9 cellular contexts compared by ENCODE assay signal in genomic region chr3:63937661-63938651, GRCh38. TPM values are rescaled to one million over a fixed set of nuclear protein-coding genes. Genes with fewer than 3 reads are reported as not detected.
A peak's percentile ranks its signal among the peaks of the same experiment; 100 is the strongest.
DNase-seq lines count a peak whose midpoint lies in the region; ATAC-seq and TF ChIP-seq lines count a peak whose summit lies in the region.
"Had no signal": no experiment of that assay in that cellular context is flagged by ENCODE, and none has a peak within 500 bp of the region (broad histone marks: within the 10 kb centered on the region; RNA-seq: fewer than 3 reads in every experiment).

No MANE protein-coding gene starts in this region.

- no peak for TF ChIP-seq POLR2A in adrenal gland (IDR thresholded peaks at IDR 0.05)

- H3K4me3 ChIP-seq in adrenal gland: no peak overlapping the region
- H3K4me3 ChIP-seq: skin epidermis had no signal

- peaks cover 9% of the 10 kb centered on the region for H3K4me1 Mint-ChIP-seq in glutamatergic neuron (ENCODE audit: low read depth, unreplicated experiment)

- H3K27ac Mint-ChIP-seq in glutamatergic neuron (ENCODE audit: unreplicated experiment): peak overlapping the region; percentile 24

- H3K4me1 ChIP-seq in adrenal gland (replicated peaks in 1 of 2): peaks cover 13 to 49% of the 10 kb centered on the region in 2 donors

- peaks cover 2% of the 10 kb centered on the region for H3K27me3 Mint-ChIP-seq in glutamatergic neuron (ENCODE audit: unreplicated experiment)

- no peaks in the 10 kb centered on the region for H3K9me3 Mint-ChIP-seq in glutamatergic neuron (ENCODE audit: unreplicated experiment)

- no peaks in the 10 kb centered on the region for H3K36me3 ChIP-seq in adrenal gland (replicated peaks in 1 of 2)

- no peak for TF ChIP-seq CTCF in glutamatergic neuron (IDR thresholded peaks at IDR 0.05; ENCODE audit: partially characterized antibody, unreplicated experiment)
- no peak for TF ChIP-seq CTCF in adrenal gland (IDR thresholded peaks at IDR 0.05)

- intact Hi-C loops in adrenal gland (cut with DNase I): no loop called here

- no peak overlapping the region for H3K27ac ChIP-seq in adrenal gland
- H3K27ac ChIP-seq: skin epidermis had no signal

- no peaks in the 10 kb centered on the region for H3K36me3 Mint-ChIP-seq in glutamatergic neuron (ENCODE audit: unreplicated experiment)

- no peaks in the 10 kb centered on the region for H3K27me3 ChIP-seq in adrenal gland

- ATAC-seq in GM18502 (IDR thresholded peaks at IDR 0.05; ENCODE audit: poor library complexity, unreplicated experiment): peak; percentile 66
- ATAC-seq in GM21723 (IDR thresholded peaks at IDR 0.05; ENCODE audit: unreplicated experiment): peak; percentile 65

- 85 to 92% (median 86%) methylated on average over 6 of the region's 6 CpGs for WGBS in adrenal gland, 4 donors

- DNase-seq in Kasumi-1 (lab: John Stamatoyannopoulos, UW) (peak; percentile 49 to 59), glutamatergic neuron (no peak), NCI-H345 treated with DMSO at 0.1 percent for 48 hours (lab: John Stamatoyannopoulos, UW; ENCODE audit: unreplicated experiment) (no peak), adrenal gland (no peak), occipital lobe (lab: John Stamatoyannopoulos, UW) (no peak), HCEC 1CT (no peak)

- H3K4me3 Mint-ChIP-seq in glutamatergic neuron (ENCODE audit: unreplicated experiment): no peak overlapping the region

- no peaks in the 10 kb centered on the region for H3K9me3 ChIP-seq in adrenal gland (replicated peaks in 1 of 3)

RNA-seq across cellular contexts. Expression of gene SCAANT1, which starts 25.8 kb away (rescaled TPM):
- total RNA-seq in glutamatergic neuron (ENCODE audit: unreplicated experiment) (not detected), adrenal gland (not detected), occipital lobe (not detected)
- 1 to 10 TPM in 1 of 3 donors, not detected in 2; 1.6 TPM for polyA plus RNA-seq in adrenal gland

Comparison
In these comparisons a context has a peak if more than half of its experiments do, and no peak if none do; other contexts are left out.
1. DNase-seq: peak in Kasumi-1 (2 of 2); none in glutamatergic neuron (single experiment), NCI-H345 treated with DMSO at 0.1 percent for 48 hours (single experiment), adrenal gland (0 of 7), occipital lobe (single experiment) and HCEC 1CT (single experiment).